ENCODE assay signal across 1 cellular context in genomic region chr6:7166410-7167293, GRCh38.
TF ChIP-seq lines count a peak whose summit lies in the region.

No MANE protein-coding gene starts in this region.

TF ChIP-seq in K562, 482 proteins besides CTCF, POLR2A, EP300 and RAD21 (continued from another document and continues in another):
- peak; percentile 78 for TF ChIP-seq MYBL2 (IDR thresholded peaks at IDR 0.05; ENCODE audit: low read depth)
- no peak for TF ChIP-seq MYBL2 (CRISPR knock-in tag; IDR thresholded peaks at IDR 0.05; ENCODE audit: borderline replicate concordance)
- 0 out of 2 replicates have a peak, but pooled peaks have one; percentile 21 for TF ChIP-seq GABPB2 (CRISPR knock-in tag; conservative IDR thresholded peaks at IDR 0.05)
- TF ChIP-seq, protein P1, sequence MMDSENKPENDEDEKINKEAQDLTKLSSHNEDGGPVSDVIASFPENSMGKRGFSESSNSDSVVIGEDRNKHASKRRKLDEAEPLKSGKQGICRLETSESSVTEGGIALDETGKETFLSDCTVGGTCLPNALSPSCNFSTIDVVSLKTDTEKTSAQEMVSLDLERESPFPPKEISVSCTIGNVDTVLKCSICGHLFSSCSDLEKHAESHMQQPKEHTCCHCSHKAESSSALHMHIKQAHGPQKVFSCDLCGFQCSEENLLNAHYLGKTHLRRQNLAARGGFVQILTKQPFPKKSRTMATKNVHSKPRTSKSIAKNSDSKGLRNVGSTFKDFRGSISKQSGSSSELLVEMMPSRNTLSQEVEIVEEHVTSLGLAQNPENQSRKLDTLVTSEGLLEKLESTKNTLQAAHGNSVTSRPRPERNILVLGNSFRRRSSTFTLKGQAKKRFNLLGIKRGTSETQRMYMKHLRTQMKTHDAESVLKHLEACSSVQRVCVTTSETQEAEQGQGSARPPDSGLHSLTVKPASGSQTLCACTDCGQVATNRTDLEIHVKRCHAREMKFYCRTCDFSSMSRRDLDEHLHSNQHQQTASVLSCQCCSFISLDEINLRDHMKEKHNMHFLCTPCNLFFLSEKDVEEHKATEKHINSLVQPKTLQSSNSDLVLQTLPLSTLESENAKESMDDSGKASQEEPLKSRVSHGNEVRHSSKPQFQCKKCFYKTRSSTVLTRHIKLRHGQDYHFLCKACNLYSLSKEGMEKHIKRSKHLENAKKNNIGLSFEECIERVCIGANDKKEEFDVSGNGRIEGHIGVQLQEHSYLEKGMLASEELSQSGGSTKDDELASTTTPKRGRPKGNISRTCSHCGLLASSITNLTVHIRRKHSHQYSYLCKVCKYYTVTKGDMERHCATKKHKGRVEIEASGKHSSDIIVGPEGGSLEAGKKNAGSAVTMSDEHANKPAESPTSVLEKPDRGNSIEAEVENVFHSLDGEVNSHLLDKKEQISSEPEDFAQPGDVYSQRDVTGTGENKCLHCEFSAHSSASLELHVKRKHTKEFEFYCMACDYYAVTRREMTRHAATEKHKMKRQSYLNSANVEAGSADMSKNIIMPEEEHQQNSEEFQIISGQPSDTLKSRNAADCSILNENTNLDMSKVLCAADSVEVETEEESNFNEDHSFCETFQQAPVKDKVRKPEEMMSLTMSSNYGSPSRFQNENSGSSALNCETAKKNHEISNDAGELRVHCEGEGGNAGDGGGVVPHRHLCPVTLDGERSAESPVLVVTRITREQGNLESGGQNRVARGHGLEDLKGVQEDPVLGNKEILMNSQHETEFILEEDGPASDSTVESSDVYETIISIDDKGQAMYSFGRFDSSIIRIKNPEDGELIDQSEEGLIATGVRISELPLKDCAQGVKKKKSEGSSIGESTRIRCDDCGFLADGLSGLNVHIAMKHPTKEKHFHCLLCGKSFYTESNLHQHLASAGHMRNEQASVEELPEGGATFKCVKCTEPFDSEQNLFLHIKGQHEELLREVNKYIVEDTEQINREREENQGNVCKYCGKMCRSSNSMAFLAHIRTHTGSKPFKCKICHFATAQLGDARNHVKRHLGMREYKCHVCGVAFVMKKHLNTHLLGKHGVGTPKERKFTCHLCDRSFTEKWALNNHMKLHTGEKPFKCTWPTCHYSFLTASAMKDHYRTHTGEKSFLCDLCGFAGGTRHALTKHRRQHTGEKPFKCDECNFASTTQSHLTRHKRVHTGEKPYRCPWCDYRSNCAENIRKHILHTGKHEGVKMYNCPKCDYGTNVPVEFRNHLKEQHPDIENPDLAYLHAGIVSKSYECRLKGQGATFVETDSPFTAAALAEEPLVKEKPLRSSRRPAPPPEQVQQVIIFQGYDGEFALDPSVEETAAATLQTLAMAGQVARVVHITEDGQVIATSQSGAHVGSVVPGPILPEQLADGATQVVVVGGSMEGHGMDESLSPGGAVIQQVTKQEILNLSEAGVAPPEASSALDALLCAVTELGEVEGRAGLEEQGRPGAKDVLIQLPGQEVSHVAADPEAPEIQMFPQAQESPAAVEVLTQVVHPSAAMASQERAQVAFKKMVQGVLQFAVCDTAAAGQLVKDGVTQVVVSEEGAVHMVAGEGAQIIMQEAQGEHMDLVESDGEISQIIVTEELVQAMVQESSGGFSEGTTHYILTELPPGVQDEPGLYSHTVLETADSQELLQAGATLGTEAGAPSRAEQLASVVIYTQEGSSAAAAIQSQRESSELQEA (IDR thresholded peaks at IDR 0.05; ENCODE audit: low read depth) = no peak
- 0 out of 2 replicates have a peak, but pooled peaks have one; percentile 17 for TF ChIP-seq HBP1 (CRISPR knock-in tag; IDR thresholded peaks at IDR 0.05)
- TF ChIP-seq POLR2B (IDR thresholded peaks at IDR 0.05; ENCODE audit: low read depth, partially characterized antibody) = peak; percentile 38
- peak; percentile 81 for TF ChIP-seq TAF7 (tag; IDR thresholded peaks at IDR 0.05)
- TF ChIP-seq BRCA1 (IDR thresholded peaks at IDR 0.05) = no peak
- TF ChIP-seq BRCA1 (CRISPR knock-in tag; IDR thresholded peaks at IDR 0.05) = no peak
- TF ChIP-seq KDM5B (IDR thresholded peaks at IDR 0.05; ENCODE audit: insufficient replicate concordance, low read depth, low read length) = peak; percentile 53
- TF ChIP-seq SLC30A9 (CRISPR knock-in tag; IDR thresholded peaks at IDR 0.05) = no peak
- no peak for TF ChIP-seq ZBTB1 (CRISPR knock-in tag; IDR thresholded peaks at IDR 0.05; ENCODE audit: borderline replicate concordance, low read depth)
- TF ChIP-seq, protein P2, sequence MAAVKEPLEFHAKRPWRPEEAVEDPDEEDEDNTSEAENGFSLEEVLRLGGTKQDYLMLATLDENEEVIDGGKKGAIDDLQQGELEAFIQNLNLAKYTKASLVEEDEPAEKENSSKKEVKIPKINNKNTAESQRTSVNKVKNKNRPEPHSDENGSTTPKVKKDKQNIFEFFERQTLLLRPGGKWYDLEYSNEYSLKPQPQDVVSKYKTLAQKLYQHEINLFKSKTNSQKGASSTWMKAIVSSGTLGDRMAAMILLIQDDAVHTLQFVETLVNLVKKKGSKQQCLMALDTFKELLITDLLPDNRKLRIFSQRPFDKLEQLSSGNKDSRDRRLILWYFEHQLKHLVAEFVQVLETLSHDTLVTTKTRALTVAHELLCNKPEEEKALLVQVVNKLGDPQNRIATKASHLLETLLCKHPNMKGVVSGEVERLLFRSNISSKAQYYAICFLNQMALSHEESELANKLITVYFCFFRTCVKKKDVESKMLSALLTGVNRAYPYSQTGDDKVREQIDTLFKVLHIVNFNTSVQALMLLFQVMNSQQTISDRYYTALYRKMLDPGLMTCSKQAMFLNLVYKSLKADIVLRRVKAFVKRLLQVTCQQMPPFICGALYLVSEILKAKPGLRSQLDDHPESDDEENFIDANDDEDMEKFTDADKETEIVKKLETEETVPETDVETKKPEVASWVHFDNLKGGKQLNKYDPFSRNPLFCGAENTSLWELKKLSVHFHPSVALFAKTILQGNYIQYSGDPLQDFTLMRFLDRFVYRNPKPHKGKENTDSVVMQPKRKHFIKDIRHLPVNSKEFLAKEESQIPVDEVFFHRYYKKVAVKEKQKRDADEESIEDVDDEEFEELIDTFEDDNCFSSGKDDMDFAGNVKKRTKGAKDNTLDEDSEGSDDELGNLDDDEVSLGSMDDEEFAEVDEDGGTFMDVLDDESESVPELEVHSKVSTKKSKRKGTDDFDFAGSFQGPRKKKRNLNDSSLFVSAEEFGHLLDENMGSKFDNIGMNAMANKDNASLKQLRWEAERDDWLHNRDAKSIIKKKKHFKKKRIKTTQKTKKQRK (IDR thresholded peaks at IDR 0.05; ENCODE audit: borderline replicate concordance, low read depth, low read length) = no peak
- no peak for TF ChIP-seq ZBTB43 (CRISPR knock-in tag; IDR thresholded peaks at IDR 0.05)
- TF ChIP-seq ZNF696 (CRISPR knock-in tag; conservative IDR thresholded peaks at IDR 0.05) = no peak
- TF ChIP-seq GABPA (tag; conservative IDR thresholded peaks at IDR 0.05; ENCODE audit: low read depth) = peak; percentile 38; the same call in 1 of the 2 replicates
- TF ChIP-seq SMAD3 (CRISPR knock-in tag; conservative IDR thresholded peaks at IDR 0.05) = peak; percentile 87; the same call in 1 of the 2 replicates
- TF ChIP-seq TAF15 (IDR thresholded peaks at IDR 0.05; ENCODE audit: low read depth, low read length) = no peak
- TF ChIP-seq, protein P3, sequence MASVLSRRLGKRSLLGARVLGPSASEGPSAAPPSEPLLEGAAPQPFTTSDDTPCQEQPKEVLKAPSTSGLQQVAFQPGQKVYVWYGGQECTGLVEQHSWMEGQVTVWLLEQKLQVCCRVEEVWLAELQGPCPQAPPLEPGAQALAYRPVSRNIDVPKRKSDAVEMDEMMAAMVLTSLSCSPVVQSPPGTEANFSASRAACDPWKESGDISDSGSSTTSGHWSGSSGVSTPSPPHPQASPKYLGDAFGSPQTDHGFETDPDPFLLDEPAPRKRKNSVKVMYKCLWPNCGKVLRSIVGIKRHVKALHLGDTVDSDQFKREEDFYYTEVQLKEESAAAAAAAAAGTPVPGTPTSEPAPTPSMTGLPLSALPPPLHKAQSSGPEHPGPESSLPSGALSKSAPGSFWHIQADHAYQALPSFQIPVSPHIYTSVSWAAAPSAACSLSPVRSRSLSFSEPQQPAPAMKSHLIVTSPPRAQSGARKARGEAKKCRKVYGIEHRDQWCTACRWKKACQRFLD (CRISPR knock-in tag; IDR thresholded peaks at IDR 0.05) = peak; percentile 98
- 0 out of 2 replicates have a peak, but pooled peaks have one; percentile 32 for TF ChIP-seq MTA2 (IDR thresholded peaks at IDR 0.05; ENCODE audit: low read depth)
- peak; percentile 76 for TF ChIP-seq BACH1 (tag; IDR thresholded peaks at IDR 0.05)
- no peak; the same call in 1 of the 2 replicates for TF ChIP-seq PHF8 (IDR thresholded peaks at IDR 0.05; ENCODE audit: borderline replicate concordance, low read length)
- TF ChIP-seq NCOA2 (IDR thresholded peaks at IDR 0.05; ENCODE audit: partially characterized antibody in 2 of 2) = no peak
- TF ChIP-seq ESRRA (IDR thresholded peaks at IDR 0.05; ENCODE audit: borderline replicate concordance, low read depth) = peak; percentile 92
- TF ChIP-seq, protein P4, sequence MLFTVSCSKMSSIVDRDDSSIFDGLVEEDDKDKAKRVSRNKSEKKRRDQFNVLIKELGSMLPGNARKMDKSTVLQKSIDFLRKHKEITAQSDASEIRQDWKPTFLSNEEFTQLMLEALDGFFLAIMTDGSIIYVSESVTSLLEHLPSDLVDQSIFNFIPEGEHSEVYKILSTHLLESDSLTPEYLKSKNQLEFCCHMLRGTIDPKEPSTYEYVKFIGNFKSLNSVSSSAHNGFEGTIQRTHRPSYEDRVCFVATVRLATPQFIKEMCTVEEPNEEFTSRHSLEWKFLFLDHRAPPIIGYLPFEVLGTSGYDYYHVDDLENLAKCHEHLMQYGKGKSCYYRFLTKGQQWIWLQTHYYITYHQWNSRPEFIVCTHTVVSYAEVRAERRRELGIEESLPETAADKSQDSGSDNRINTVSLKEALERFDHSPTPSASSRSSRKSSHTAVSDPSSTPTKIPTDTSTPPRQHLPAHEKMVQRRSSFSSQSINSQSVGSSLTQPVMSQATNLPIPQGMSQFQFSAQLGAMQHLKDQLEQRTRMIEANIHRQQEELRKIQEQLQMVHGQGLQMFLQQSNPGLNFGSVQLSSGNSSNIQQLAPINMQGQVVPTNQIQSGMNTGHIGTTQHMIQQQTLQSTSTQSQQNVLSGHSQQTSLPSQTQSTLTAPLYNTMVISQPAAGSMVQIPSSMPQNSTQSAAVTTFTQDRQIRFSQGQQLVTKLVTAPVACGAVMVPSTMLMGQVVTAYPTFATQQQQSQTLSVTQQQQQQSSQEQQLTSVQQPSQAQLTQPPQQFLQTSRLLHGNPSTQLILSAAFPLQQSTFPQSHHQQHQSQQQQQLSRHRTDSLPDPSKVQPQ (CRISPR knock-in tag; IDR thresholded peaks at IDR 0.05; ENCODE audit: borderline replicate concordance) = no peak
- TF ChIP-seq ERF (CRISPR knock-in tag; IDR thresholded peaks at IDR 0.05) = peak; percentile 72; the same call in 1 of the 2 replicates
- TF ChIP-seq, protein P5, sequence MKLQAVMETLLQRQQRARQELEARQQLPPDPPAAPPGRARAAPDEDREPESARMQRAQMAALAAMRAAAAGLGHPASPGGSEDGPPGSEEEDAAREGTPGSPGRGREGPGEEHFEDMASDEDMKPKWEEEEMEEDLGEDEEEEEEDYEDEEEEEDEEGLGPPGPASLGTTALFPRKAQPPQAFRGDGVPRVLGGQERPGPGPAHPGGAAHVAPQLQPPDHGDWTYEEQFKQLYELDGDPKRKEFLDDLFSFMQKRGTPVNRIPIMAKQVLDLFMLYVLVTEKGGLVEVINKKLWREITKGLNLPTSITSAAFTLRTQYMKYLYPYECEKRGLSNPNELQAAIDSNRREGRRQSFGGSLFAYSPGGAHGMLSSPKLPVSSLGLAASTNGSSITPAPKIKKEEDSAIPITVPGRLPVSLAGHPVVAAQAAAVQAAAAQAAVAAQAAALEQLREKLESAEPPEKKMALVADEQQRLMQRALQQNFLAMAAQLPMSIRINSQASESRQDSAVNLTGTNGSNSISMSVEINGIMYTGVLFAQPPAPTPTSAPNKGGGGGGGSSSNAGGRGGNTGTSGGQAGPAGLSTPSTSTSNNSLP (IDR thresholded peaks at IDR 0.05; ENCODE audit: borderline replicate concordance, low read depth, low read length) = no peak
- peak; percentile 82; the same call in 1 of the 2 replicates for TF ChIP-seq KAT7 (CRISPR knock-in tag; IDR thresholded peaks at IDR 0.05; ENCODE audit: borderline replicate concordance)
- 0 out of 2 replicates have a peak, but pooled peaks have one; percentile 60 for TF ChIP-seq CBFB (CRISPR knock-in tag; IDR thresholded peaks at IDR 0.05)
- no peak for TF ChIP-seq NFIX (CRISPR knock-in tag; IDR thresholded peaks at IDR 0.05; ENCODE audit: low read depth)
- TF ChIP-seq MECOM (CRISPR knock-in tag; IDR thresholded peaks at IDR 0.05) = peak; percentile 68
- 0 out of 2 replicates have a peak, but pooled peaks have one; percentile 89 for TF ChIP-seq NBN (IDR thresholded peaks at IDR 0.05; ENCODE audit: low read depth)
- TF ChIP-seq, protein P6, sequence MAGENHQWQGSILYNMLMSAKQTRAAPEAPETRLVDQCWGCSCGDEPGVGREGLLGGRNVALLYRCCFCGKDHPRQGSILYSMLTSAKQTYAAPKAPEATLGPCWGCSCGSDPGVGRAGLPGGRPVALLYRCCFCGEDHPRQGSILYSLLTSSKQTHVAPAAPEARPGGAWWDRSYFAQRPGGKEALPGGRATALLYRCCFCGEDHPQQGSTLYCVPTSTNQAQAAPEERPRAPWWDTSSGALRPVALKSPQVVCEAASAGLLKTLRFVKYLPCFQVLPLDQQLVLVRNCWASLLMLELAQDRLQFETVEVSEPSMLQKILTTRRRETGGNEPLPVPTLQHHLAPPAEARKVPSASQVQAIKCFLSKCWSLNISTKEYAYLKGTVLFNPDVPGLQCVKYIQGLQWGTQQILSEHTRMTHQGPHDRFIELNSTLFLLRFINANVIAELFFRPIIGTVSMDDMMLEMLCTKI (IDR thresholded peaks at IDR 0.05; ENCODE audit: partially characterized antibody) = no peak
- no peak for TF ChIP-seq ZNF431 (CRISPR knock-in tag; IDR thresholded peaks at IDR 0.05)
